ENCODE assay signal across 15 cellular contexts in genomic region chr21:46038871-46039397, GRCh38. TPM values are rescaled to one million over a fixed set of nuclear protein-coding genes. Genes with fewer than 3 reads are reported as not detected.
A peak's percentile ranks its signal among the peaks of the same experiment; 100 is the strongest.
DNase-seq lines count a peak whose midpoint lies in the region; ATAC-seq, FAIRE-seq and TF ChIP-seq lines count a peak whose summit lies in the region.
"Had no signal": no experiment of that assay in that cellular context is flagged by ENCODE, and none has a peak within 500 bp of the region (broad histone marks: within the 10 kb centered on the region; RNA-seq: fewer than 3 reads in every experiment).

No MANE protein-coding gene starts in this region.

- H3K9me3 Mint-ChIP-seq in activated CD4-positive, alpha-beta memory T cell treated with anti-CD3 and anti-CD28 coated beads, Interleukin-2, amount 10 ng/mL, durations not matched to agents 7 days and 5 days: no peaks in the 10 kb centered on the region
- H3K9me3 Mint-ChIP-seq: H9, neural crest cell had no signal

- peak; percentile 17; the same call in 2 of the 3 replicates for ATAC-seq in K562
- ATAC-seq in heart right ventricle: peak; percentile 69 to 88 (median 79)
- no peak for ATAC-seq in HG03469 (IDR thresholded peaks at IDR 0.05; ENCODE audit: unreplicated experiment)

- H3K36me3 Mint-ChIP-seq in activated CD4-positive, alpha-beta memory T cell treated with anti-CD3 and anti-CD28 coated beads, Interleukin-2, amount 10 ng/mL, durations not matched to agents 7 days and 5 days (ENCODE audit: low read depth): no peaks in the 10 kb centered on the region
- H3K36me3 Mint-ChIP-seq: CD4-positive, CD25-positive, alpha-beta regulatory T cell had no signal

- H4K20me1 ChIP-seq in K562 (replicated peaks; ENCODE audit: control insufficient read depth, insufficient read depth, low read length): no peaks in the 10 kb centered on the region

- TF ChIP-seq CTCF in K562 (IDR thresholded peaks at IDR 0.05 in 2 of 3, conservative IDR thresholded peaks at IDR 0.05 in 1 of 3; ENCODE audit: insufficient read depth in 2 of 3, low read depth in 1 of 3, low read length in 3 of 3): no peak
- no peak for TF ChIP-seq CTCF in heart right ventricle (IDR thresholded peaks at IDR 0.05)

- no peak for FAIRE-seq in K562 (lab: Jason Lieb, UNC)
- FAIRE-seq: GM12892 had no signal

- CTCF ChIA-PET in K562 (lab: Yijun Ruan, JAX; ENCODE audit: low intra/inter-chr PET ratio): no interaction called here
- CTCF ChIA-PET in activated CD4-positive, alpha-beta memory T cell treated with anti-CD3 and anti-CD28 coated beads, Interleukin-2, amount 10 ng/mL, durations not matched to agents 7 days and 5 days (lab: Charles Lee): no interaction called here

- intact Hi-C loops in K562 (cut with micrococcal nuclease): no loop called here
- intact Hi-C loops in heart right ventricle (cut with DNase I): no loop called here

- H3K27me3 Mint-ChIP-seq in activated CD4-positive, alpha-beta memory T cell treated with anti-CD3 and anti-CD28 coated beads, Interleukin-2, amount 10 ng/mL, durations not matched to agents 7 days and 5 days: no peaks in the 10 kb centered on the region
- H3K27me3 Mint-ChIP-seq: CD4-positive, CD25-positive, alpha-beta regulatory T cell had no signal

- POLR2A ChIA-PET in K562 (lab: Yijun Ruan, JAX): interaction anchor here (0.7 kb wide), 2 partner anchors 367 to 661 kb away, joined by 3 to 4 read pairs; no protein-coding TSS in a partner anchor
- POLR2A ChIA-PET in activated CD4-positive, alpha-beta memory T cell treated with anti-CD3 and anti-CD28 coated beads, Interleukin-2, amount 10 ng/mL, durations not matched to agents 7 days and 5 days (lab: Charles Lee): no interaction called here

- WGBS in K562 (ENCODE audit: insufficient coverage, low coverage, missing lambda C conversion rate): 23% methylated on average over 23 of the region's 23 CpGs
- 48 to 56% methylated on average over 22 to 23 of the region's 23 CpGs for WGBS in heart right ventricle, 2 donors

- H3K4me2 ChIP-seq in K562 (ENCODE audit: insufficient read depth, low read length) (no peak overlapping the region), skeletal muscle satellite cell (ENCODE audit: low read length) (peak overlapping the region; percentile 68)

- TF ChIP-seq RAD21 in K562 (CRISPR knock-in tag; conservative IDR thresholded peaks at IDR 0.05 in 1 of 2, IDR thresholded peaks at IDR 0.05 in 1 of 2): no peak

- H3K4me3 ChIP-seq in K562 (no peak overlapping the region), heart right ventricle (no peak overlapping the region), skeletal muscle satellite cell (ENCODE audit: low read length) (peak overlapping the region; percentile 22)

- H3K4me1 ChIP-seq in K562 (replicated peaks in 1 of 2; ENCODE audit: control insufficient read depth in 2 of 2, insufficient read depth in 2 of 2, low read length in 2 of 2) (peaks cover 0 to 49% of the 10 kb centered on the region in 2 experiments; a peak in 2 of 5 replicates), heart right ventricle (peaks cover 6 to 43% (median 20%) of the 10 kb centered on the region in 9 donors), skeletal muscle satellite cell (ENCODE audit: control insufficient read depth, insufficient read depth, low read length) (peaks cover 18% of the 10 kb centered on the region)

- no peak overlapping the region for H3K27ac Mint-ChIP-seq in activated CD4-positive, alpha-beta memory T cell treated with anti-CD3 and anti-CD28 coated beads, Interleukin-2, amount 10 ng/mL, durations not matched to agents 7 days and 5 days
- H3K27ac Mint-ChIP-seq: CD4-positive, CD25-positive, alpha-beta regulatory T cell; H9 had no signal

- H3K9me3 ChIP-seq in K562 (replicated peaks; ENCODE audit: control insufficient read depth, insufficient read depth, low read depth, low read length): no peaks in the 10 kb centered on the region
- no peaks in the 10 kb centered on the region for H3K9me3 ChIP-seq in heart right ventricle
- H3K9me3 ChIP-seq in skeletal muscle satellite cell (replicated peaks; ENCODE audit: low read length): no peaks in the 10 kb centered on the region

- H3K27me3 ChIP-seq in K562 (ENCODE audit: control insufficient read depth in 2 of 2, insufficient read depth in 2 of 2, low read length in 2 of 2): peaks cover 18 to 48% of the 10 kb centered on the region in 2 experiments; a peak in 4 of 5 replicates
- no peaks in the 10 kb centered on the region for H3K27me3 ChIP-seq in heart right ventricle
- H3K27me3 ChIP-seq in skeletal muscle satellite cell (ENCODE audit: control insufficient read depth, insufficient read depth, low read length): no peaks in the 10 kb centered on the region

- no peak for TF ChIP-seq POLR2A in K562 (conservative IDR thresholded peaks at IDR 0.05)

- TF ChIP-seq EP300 in K562 (IDR thresholded peaks at IDR 0.05; ENCODE audit: low read length): no peak

- in situ Hi-C loops in K562 (cut with MboI): no loop called here

- no peak overlapping the region for H3K4me3 Mint-ChIP-seq in activated CD4-positive, alpha-beta memory T cell treated with anti-CD3 and anti-CD28 coated beads, Interleukin-2, amount 10 ng/mL, durations not matched to agents 7 days and 5 days
- H3K4me3 Mint-ChIP-seq: CD4-positive, CD25-positive, alpha-beta regulatory T cell; H9; neural crest cell had no signal

- H3K27ac ChIP-seq in K562 (ENCODE audit: extremely low read depth, low read depth, low read length) (no peak overlapping the region), heart right ventricle (peak overlapping the region; percentile 29 to 83 (median 69))

- no peaks in the 10 kb centered on the region for H3K4me1 Mint-ChIP-seq in activated CD4-positive, alpha-beta memory T cell treated with anti-CD3 and anti-CD28 coated beads, Interleukin-2, amount 10 ng/mL, durations not matched to agents 7 days and 5 days
- H3K4me1 Mint-ChIP-seq: CD4-positive, CD25-positive, alpha-beta regulatory T cell; neural crest cell had no signal

- H3K36me3 ChIP-seq in K562 (ENCODE audit: control insufficient read depth, insufficient read depth, low read length) (no peaks in the 10 kb centered on the region), heart right ventricle (no peaks in the 10 kb centered on the region), skeletal muscle satellite cell (ENCODE audit: insufficient read depth, low read length) (no peaks in the 10 kb centered on the region)

- H2AFZ ChIP-seq in K562 (ENCODE audit: low read depth, low read length): no peak overlapping the region

- no peaks in the 10 kb centered on the region for H3K9me1 ChIP-seq in K562 (ENCODE audit: control insufficient read depth, insufficient read depth, low read length)

- no peaks in the 10 kb centered on the region for H3K79me2 ChIP-seq in K562 (ENCODE audit: control insufficient read depth, insufficient read depth, low read length)

- no peak overlapping the region for H3K9ac ChIP-seq in K562 (ENCODE audit: insufficient read depth in 1 of 2, low read depth in 2 of 2, low read length in 2 of 2)
- peak overlapping the region; percentile 77 for H3K9ac ChIP-seq in skeletal muscle satellite cell (ENCODE audit: low read depth, low read length)

- DNase-seq in ELR (ENCODE audit: low read depth) (peak; percentile 89), K562 (ENCODE audit: extremely low read depth in 1 of 4, low spot score in 3 of 4) (peak in 1 of 4 experiments; percentile 35), heart right ventricle (peak; percentile 81 to 82), foreskin melanocyte (no peak), NOMO-1 (lab: John Stamatoyannopoulos, UW; ENCODE audit: unreplicated experiment in 2 of 2) (no peak)
- DNase-seq in activated CD4-positive, alpha-beta memory T cell treated with anti-CD3 and anti-CD28 coated beads, Interleukin-2, amount 10 ng/mL, durations not matched to agents 7 days and 5 days: no peak
- DNase-seq: activated CD4-positive, alpha-beta T cell treated with anti-CD3 and anti-CD28 coated beads for 48 hours; CD4-positive, CD25-positive, alpha-beta regulatory T cell; H9; NCI-H187; RPMI8226 had no signal

- BruUV-seq in K562 (replicated peaks; lab: Mats Ljungman, UMichigan): no TSS peak

RNA-seq across cellular contexts. Expression of gene COL6A1, which starts 57.4 kb away (rescaled TPM):
- total RNA-seq in K562 (2011; cell fraction: chromatin; rRNA removed; ENCODE audit: low replicate concordance): 0.32 and 1.5 TPM in 2 replicates
- total RNA-seq in K562 (2011; cell fraction: nucleolus; rRNA removed): 1.7 and 3.8 TPM in 2 replicates
- 1.2 and 1.4 TPM in 2 replicates for total RNA-seq in K562 (2011; cell fraction: nucleoplasm; rRNA removed)
- total RNA-seq in K562 (2014; rRNA removed): 0.14 and 0.53 TPM in 2 replicates
- total RNA-seq in K562 (2014; rRNA removed; fragmentation: Illumina TruSeq; extraction: Trizol): 0.13 TPM in 1 of 2 replicates, not detected in the other
- total RNA-seq in K562 (2015; rRNA removed; fragmentation: Illumina TruSeq; extraction: Trizol): 0.04 and 0.14 TPM in 2 replicates
- 1.2 and 1.3 TPM in 2 replicates for total RNA-seq in K562 (2021)
- 0.10 and 0.39 TPM in 2 replicates for polyA plus RNA-seq in K562 (2011; rRNA removed)
- polyA plus RNA-seq in K562 (2011; cell fraction: cytosol; rRNA removed): 0.21 and 0.48 TPM in 2 replicates
- polyA plus RNA-seq in K562 (2011; cell fraction: nucleus; rRNA removed): 3.8 and 4.4 TPM in 2 replicates
- 0.57 and 1.5 TPM in 2 replicates for polyA plus RNA-seq in K562 (2012)
- 0.07 and 0.21 TPM in 2 replicates for polyA plus RNA-seq in K562 (2014; fragmentation: Illumina TruSeq; extraction: Trizol)
- polyA plus RNA-seq in K562 (2014; fragmentation: Nextera tagmentation; extraction: Ambion mirVana): not detected
- polyA plus RNA-seq in K562 (2014; rRNA removed): 0.50 and 0.76 TPM in 2 replicates
- polyA minus RNA-seq in K562 (2011; rRNA and poly(A)+ RNA removed): not detected in 2 replicates
- 1.5 TPM in 1 of 2 replicates, not detected in the other for polyA minus RNA-seq in K562 (2011; cell fraction: cytosol; rRNA and poly(A)+ RNA removed)
- 0.40 and 1.2 TPM in 2 replicates for polyA minus RNA-seq in K562 (2011; cell fraction: nucleus; rRNA and poly(A)+ RNA removed)
- total RNA-seq in heart right ventricle: 100 to 1,000 TPM in 5 of 10 donors, 10 to 100 TPM in 5; 71.9 to 260 (median 100) TPM
- polyA plus RNA-seq in heart right ventricle: 100 to 1,000 TPM; 209 to 388 TPM
- total RNA-seq in skeletal muscle satellite cell (2012; rRNA removed): 1,280 and 2,418 TPM in 2 replicates
- under 1 TPM; 0.08 to 0.33 TPM for total RNA-seq in activated CD4-positive, alpha-beta memory T cell treated with anti-CD3 and anti-CD28 coated beads, Interleukin-2, amount 10 ng/mL, durations not matched to agents 7 days and 5 days

RNA-seq across cellular contexts. Expression of gene COL6A2, which starts 59.0 kb away (rescaled TPM):
- total RNA-seq in K562 (2011; cell fraction: chromatin; rRNA removed; ENCODE audit: low replicate concordance): 3.1 and 5.2 TPM in 2 replicates
- 4.2 and 5.5 TPM in 2 replicates for total RNA-seq in K562 (2011; cell fraction: nucleolus; rRNA removed)
- total RNA-seq in K562 (2011; cell fraction: nucleoplasm; rRNA removed): 1.4 and 2.1 TPM in 2 replicates
- 0.41 and 0.45 TPM in 2 replicates for total RNA-seq in K562 (2014; rRNA removed)
- not detected in 2 replicates for total RNA-seq in K562 (2014; rRNA removed; fragmentation: Illumina TruSeq; extraction: Trizol)
- 0.07 and 0.11 TPM in 2 replicates for total RNA-seq in K562 (2015; rRNA removed; fragmentation: Illumina TruSeq; extraction: Trizol)
- 1.1 and 1.3 TPM in 2 replicates for total RNA-seq in K562 (2021)
- polyA plus RNA-seq in K562 (2011; rRNA removed): 0.18 and 0.41 TPM in 2 replicates
- 0.12 and 0.30 TPM in 2 replicates for polyA plus RNA-seq in K562 (2011; cell fraction: cytosol; rRNA removed)
- polyA plus RNA-seq in K562 (2011; cell fraction: nucleus; rRNA removed): 0.83 and 1.8 TPM in 2 replicates
- 0.35 and 8.2 TPM in 2 replicates for polyA plus RNA-seq in K562 (2012)
- polyA plus RNA-seq in K562 (2014; fragmentation: Illumina TruSeq; extraction: Trizol): 0.07 and 0.17 TPM in 2 replicates
- polyA plus RNA-seq in K562 (2014; fragmentation: Nextera tagmentation; extraction: Ambion mirVana): not detected
- polyA plus RNA-seq in K562 (2014; rRNA removed): 0.29 and 0.47 TPM in 2 replicates
- 0.18 and 0.36 TPM in 2 replicates for polyA minus RNA-seq in K562 (2011; rRNA and poly(A)+ RNA removed)
- polyA minus RNA-seq in K562 (2011; cell fraction: cytosol; rRNA and poly(A)+ RNA removed): 0.64 and 1.4 TPM in 2 replicates
- polyA minus RNA-seq in K562 (2011; cell fraction: nucleus; rRNA and poly(A)+ RNA removed): 0.67 and 1.2 TPM in 2 replicates
- total RNA-seq in heart right ventricle: 100 to 1,000 TPM in 8 of 10 donors, 10 to 100 TPM in 2; 76.6 to 370 (median 119) TPM
- polyA plus RNA-seq in heart right ventricle: 100 to 1,000 TPM; 301 to 363 TPM
- 1,183 and 1,453 TPM in 2 replicates for total RNA-seq in skeletal muscle satellite cell (2012; rRNA removed)
- total RNA-seq in activated CD4-positive, alpha-beta memory T cell treated with anti-CD3 and anti-CD28 coated beads, Interleukin-2, amount 10 ng/mL, durations not matched to agents 7 days and 5 days: 1 to 10 TPM; 1.1 to 1.6 TPM

Comparison
In these comparisons a context has a peak if more than half of its experiments do, and no peak if none do; other contexts are left out.
1. DNase-seq: peak in ELR (single experiment) and heart right ventricle (2 of 2); none in foreskin melanocyte (single experiment), activated CD4-positive, alpha-beta memory T cell treated with anti-CD3 and anti-CD28 coated beads, Interleukin-2, amount 10 ng/mL, durations not matched to agents 7 days and 5 days (single experiment) and NOMO-1 (0 of 2).
2. RNA of gene COL6A1, which starts 57.4 kb away (total RNA-seq): 71.9 to 260 TPM in heart right ventricle; 0.08 to 0.33 TPM in activated CD4-positive, alpha-beta memory T cell treated with anti-CD3 and anti-CD28 coated beads, Interleukin-2, amount 10 ng/mL, durations not matched to agents 7 days and 5 days and 0.04 to 3.8 TPM in K562; every median in the first group is over 10 times any median in the second.
3. RNA of gene COL6A2, which starts 59.0 kb away (total RNA-seq): 76.6 to 370 TPM in heart right ventricle; 1.1 to 1.6 TPM in activated CD4-positive, alpha-beta memory T cell treated with anti-CD3 and anti-CD28 coated beads, Interleukin-2, amount 10 ng/mL, durations not matched to agents 7 days and 5 days and 0.07 to 5.5 TPM in K562; every median in the first group is over 10 times any median in the second.